In genomic region chr2:21411796-21412195, GRCh38 we compare ENCODE assay signal across 19 cellular contexts.
DNase-seq lines count a peak whose midpoint lies in the region; ATAC-seq and TF ChIP-seq lines count a peak whose summit lies in the region.
"Had no signal": no experiment of that assay in that cellular context is flagged by ENCODE, and none has a peak within 500 bp of the region (broad histone marks: within the 10 kb centered on the region; RNA-seq: fewer than 3 reads in every experiment).

No MANE protein-coding gene starts in this region.

- H3K9me2 ChIP-seq in neural cell (ENCODE audit: insufficient read depth, low read length), result no peaks in the 10 kb centered on the region

- H3K4ac ChIP-seq in IMR-90 (ENCODE audit: low read depth, low read length), result peak overlapping the region; percentile 62

- H3K9ac ChIP-seq in IMR-90 (ENCODE audit: low read depth, low read length) (no peak overlapping the region), neural cell (ENCODE audit: low read length) (peak overlapping the region; percentile 2)
- H3K9ac ChIP-seq: BLaER1 had no signal

- intact Hi-C loops in IMR-90 (cut with micrococcal nuclease) (no loop called here), posterior cingulate gyrus (cut with DNase I) (no loop called here)

- H4K8ac ChIP-seq in IMR-90 (ENCODE audit: low read depth in 2 of 2, low read length in 2 of 2), result peak overlapping the region in 1 of 2 experiments; percentile 58; a peak in 2 of 4 replicates

- H2BK15ac ChIP-seq in IMR-90 (ENCODE audit: low read depth, low read length), result peak overlapping the region; percentile 28; the same call in 1 of the 3 replicates

- no peaks in the 10 kb centered on the region for H3F3A ChIP-seq in neural cell (ENCODE audit: insufficient read depth, low read length, poor library complexity, severe bottlenecking)

- H2BK20ac ChIP-seq in IMR-90 (ENCODE audit: low read depth, low read length), result peak overlapping the region; percentile 81

- 36% methylated on average over 2 of the region's 4 CpGs; no CpG with 5 or more reads in 1 of the 2 experiments for WGBS in IMR-90 (ENCODE audit: extremely low coverage in 2 of 2, insufficient read length in 1 of 2), 2 experiments

- no peak for TF ChIP-seq POLR2A in IMR-90 (IDR thresholded peaks at IDR 0.05; ENCODE audit: low read depth, low read length)

- no peak overlapping the region for H3K27ac ChIP-seq in IMR-90 (ENCODE audit: insufficient read depth, low read length)
- peak overlapping the region; percentile 89 for H3K27ac ChIP-seq in neural cell (ENCODE audit: low read length)
- H3K27ac ChIP-seq: 22Rv1, BLaER1, C4-2B had no signal

- H3K4me2 ChIP-seq in IMR-90 (ENCODE audit: low read depth, low read length), result no peak overlapping the region
- no peak overlapping the region for H3K4me2 ChIP-seq in neural cell (ENCODE audit: low read length)
- H3K4me2 ChIP-seq: BLaER1, GM23338 had no signal

- peaks cover 11% of the 10 kb centered on the region for H3K4me1 ChIP-seq in IMR-90 (ENCODE audit: control insufficient read depth, insufficient read depth, low read length)
- H3K4me1 ChIP-seq: BLaER1 had no signal

- H3K56ac ChIP-seq in IMR-90 (ENCODE audit: extremely low read depth, insufficient read depth, low read length), result no peak overlapping the region

- H4K5ac ChIP-seq in IMR-90 (ENCODE audit: low read depth, low read length), result no peak overlapping the region

- H2BK5ac ChIP-seq in IMR-90 (ENCODE audit: low read depth, low read length, poor library complexity, severe bottlenecking), result no peak overlapping the region

- TF ChIP-seq EP300 in neural cell (conservative IDR thresholded peaks at IDR 0.05; ENCODE audit: poor library complexity, severe bottlenecking), result no peak

- TF ChIP-seq RAD21 in IMR-90 (IDR thresholded peaks at IDR 0.05; ENCODE audit: low read length) (no peak), neural cell (conservative IDR thresholded peaks at IDR 0.05) (no peak)

- H4K91ac ChIP-seq in IMR-90 (ENCODE audit: insufficient read depth, low read depth, low read length), result peak overlapping the region; percentile 84

- in situ Hi-C loops in IMR-90 (cut with MboI; ENCODE audit: low sequenced_read_pairs), result no loop called here

- H3K4me3 ChIP-seq in IMR-90 (ENCODE audit: insufficient read depth, low read depth, low read length) (no peak overlapping the region), neural cell (ENCODE audit: low read length) (no peak overlapping the region)
- H3K4me3 ChIP-seq: BLaER1, GM23338 had no signal

- H3K18ac ChIP-seq in IMR-90 (ENCODE audit: low read depth, low read length), result peak overlapping the region; percentile 72; the same call in 1 of the 2 replicates

- dilution Hi-C loops in IMR-90 (cut with HindIII; ENCODE audit: low sequenced_read_pairs, unreplicated experiment), result no loop called here

- H3K9me3 ChIP-seq in IMR-90 (ENCODE audit: control insufficient read depth, insufficient read depth, low read length) (no peaks in the 10 kb centered on the region; the same call in 1 of the 2 replicates), neural cell (ENCODE audit: low read length) (no peaks in the 10 kb centered on the region)
- H3K9me3 ChIP-seq: BLaER1 had no signal

- no peaks in the 10 kb centered on the region for H4K20me1 ChIP-seq in IMR-90 (ENCODE audit: insufficient read depth, low read length)
- no peaks in the 10 kb centered on the region for H4K20me1 ChIP-seq in neural cell (ENCODE audit: insufficient read depth)
- H4K20me1 ChIP-seq: BLaER1 had no signal

- POLR2A ChIA-PET in IMR-90 (lab: Charles Lee; ENCODE audit: unreplicated experiment), result no interaction called here

- peak overlapping the region; percentile 44 for H3K14ac ChIP-seq in IMR-90 (replicated peaks; ENCODE audit: low read depth, low read length)

- peak overlapping the region; percentile 69 for H2BK120ac ChIP-seq in IMR-90 (ENCODE audit: low read depth, low read length)

- no peak for ATAC-seq in IMR-90 (ENCODE audit: low read depth)
- ATAC-seq: CD8-positive, alpha-beta T cell; GM23338; HCT116 had no signal

- H3K23ac ChIP-seq in IMR-90 (ENCODE audit: low read depth, low read length), result 0 out of 2 replicates have a peak overlapping the region, but pooled peaks have one; percentile 8

- H3K27me3 ChIP-seq in IMR-90 (ENCODE audit: control insufficient read depth, insufficient read depth, low read length) (no peaks in the 10 kb centered on the region), neural cell (ENCODE audit: insufficient read depth, low read depth, low read length) (no peaks in the 10 kb centered on the region)
- H3K27me3 ChIP-seq: BLaER1 had no signal

- no peak overlapping the region for H2AK9ac ChIP-seq in IMR-90 (replicated peaks; ENCODE audit: low read depth, low read length, poor library complexity)

- TF ChIP-seq CTCF in IMR-90 (conservative IDR thresholded peaks at IDR 0.05; ENCODE audit: low read depth, low read length) (no peak), neural cell (IDR thresholded peaks at IDR 0.05; ENCODE audit: poor library complexity, severe bottlenecking) (no peak)

- H2AFZ ChIP-seq in IMR-90 (replicated peaks; ENCODE audit: low read length, poor library complexity) (no peak overlapping the region), neural cell (ENCODE audit: low read depth, low read length) (no peak overlapping the region)
- H2AFZ ChIP-seq: GM23338 had no signal

- peaks cover 7% of the 10 kb centered on the region for H3K9me1 ChIP-seq in IMR-90 (ENCODE audit: insufficient read depth, low read length)

- BruUV-seq in IMR-90 (replicated peaks; lab: Mats Ljungman, UMichigan), result no TSS peak

- no peaks in the 10 kb centered on the region for H3K36me3 ChIP-seq in IMR-90 (ENCODE audit: control insufficient read depth, insufficient read depth, low read length)
- no peaks in the 10 kb centered on the region for H3K36me3 ChIP-seq in neural cell (ENCODE audit: insufficient read depth, low read length)
- H3K36me3 ChIP-seq: BLaER1 had no signal

- H3K79me2 ChIP-seq in neural cell (replicated peaks; ENCODE audit: insufficient read depth, low read length), result no peaks in the 10 kb centered on the region

- peak; percentile 15 for DNase-seq in DMS153 (lab: John Stamatoyannopoulos, UW)
- no peak for DNase-seq in DMS153 treated with DMSO at 0.1 percent for 48 hours (lab: John Stamatoyannopoulos, UW; ENCODE audit: unreplicated experiment)
- DNase-seq in IMR-90, result no peak
- peak; percentile 52 for DNase-seq in left kidney (ENCODE audit: low read depth, low spot score)
- no peak for DNase-seq in NCI-H128 (lab: John Stamatoyannopoulos, UW; ENCODE audit: unreplicated experiment)
- DNase-seq in COLO668 (lab: John Stamatoyannopoulos, UW; ENCODE audit: unreplicated experiment), result no peak
- DNase-seq in posterior cingulate gyrus, result no peak
- DNase-seq: CD4-positive, CD25-positive, alpha-beta regulatory T cell; CD8-positive, alpha-beta T cell; DMS 273 treated with DMSO at 0.1 percent for 48 hours; DMS79 treated with DMSO at 0.1 percent for 48 hours; GF-D8; H9 had no signal

- peak overlapping the region; percentile 21; the same call in 1 of the 2 replicates for H2AK5ac ChIP-seq in IMR-90 (ENCODE audit: low read depth, low read length)

- CTCF ChIA-PET in IMR-90 (lab: Yijun Ruan, JAX), result interaction anchor here (0.5 to 1.6 kb wide), 3 partner anchors 10 to 298 kb away, joined by 4 to 9 read pairs (median 5); no protein-coding TSS in a partner anchor

- no peaks in the 10 kb centered on the region for H3K79me1 ChIP-seq in IMR-90 (ENCODE audit: low read depth in 1 of 2, low read length in 2 of 2)

TF ChIP-seq in IMR-90, 13 proteins besides CTCF, POLR2A, EP300 and RAD21 (continues in another document):
- no peak for TF ChIP-seq NFE2L2 (IDR thresholded peaks at IDR 0.05; ENCODE audit: low read depth, low read length)
- TF ChIP-seq RFX5 (IDR thresholded peaks at IDR 0.05; ENCODE audit: low read depth, low read length), result no peak
- TF ChIP-seq RCOR1 (IDR thresholded peaks at IDR 0.05; ENCODE audit: insufficient replicate concordance, low read length), result no peak
- TF ChIP-seq, protein P1, sequence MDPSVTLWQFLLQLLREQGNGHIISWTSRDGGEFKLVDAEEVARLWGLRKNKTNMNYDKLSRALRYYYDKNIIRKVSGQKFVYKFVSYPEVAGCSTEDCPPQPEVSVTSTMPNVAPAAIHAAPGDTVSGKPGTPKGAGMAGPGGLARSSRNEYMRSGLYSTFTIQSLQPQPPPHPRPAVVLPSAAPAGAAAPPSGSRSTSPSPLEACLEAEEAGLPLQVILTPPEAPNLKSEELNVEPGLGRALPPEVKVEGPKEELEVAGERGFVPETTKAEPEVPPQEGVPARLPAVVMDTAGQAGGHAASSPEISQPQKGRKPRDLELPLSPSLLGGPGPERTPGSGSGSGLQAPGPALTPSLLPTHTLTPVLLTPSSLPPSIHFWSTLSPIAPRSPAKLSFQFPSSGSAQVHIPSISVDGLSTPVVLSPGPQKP (IDR thresholded peaks at IDR 0.05; ENCODE audit: borderline replicate concordance, low read depth, low read length), result no peak
- no peak for TF ChIP-seq CEBPB (IDR thresholded peaks at IDR 0.05; ENCODE audit: low read depth, low read length)
- TF ChIP-seq MAFK (IDR thresholded peaks at IDR 0.05; ENCODE audit: low read depth, low read length), result no peak
- TF ChIP-seq SMC3 (IDR thresholded peaks at IDR 0.05; ENCODE audit: low read depth, low read length), result no peak
- no peak for TF ChIP-seq MAZ (IDR thresholded peaks at IDR 0.05; ENCODE audit: borderline replicate concordance, low read depth, low read length)

TF ChIP-seq in neural cell, 6 proteins besides CTCF, POLR2A, EP300 and RAD21 (continues in another document):
- TF ChIP-seq EZH2 (IDR thresholded peaks at IDR 0.05; ENCODE audit: borderline replicate concordance, insufficient read depth, low read length, poor library complexity, severe bottlenecking) (no peak), POLR2AphosphoS5 (IDR thresholded peaks at IDR 0.05) (no peak)

Comparison
In these comparisons a context has a peak if more than half of its experiments do, and no peak if none do; other contexts are left out.
1. DNase-seq: peak in DMS153 (single experiment) and left kidney (single experiment); none in DMS153 treated with DMSO at 0.1 percent for 48 hours (single experiment), IMR-90 (single experiment), NCI-H128 (single experiment), COLO668 (single experiment) and posterior cingulate gyrus (0 of 10).